Comparison of ENCODE assay signal across 8 cellular contexts in the genomic region with DNA sequence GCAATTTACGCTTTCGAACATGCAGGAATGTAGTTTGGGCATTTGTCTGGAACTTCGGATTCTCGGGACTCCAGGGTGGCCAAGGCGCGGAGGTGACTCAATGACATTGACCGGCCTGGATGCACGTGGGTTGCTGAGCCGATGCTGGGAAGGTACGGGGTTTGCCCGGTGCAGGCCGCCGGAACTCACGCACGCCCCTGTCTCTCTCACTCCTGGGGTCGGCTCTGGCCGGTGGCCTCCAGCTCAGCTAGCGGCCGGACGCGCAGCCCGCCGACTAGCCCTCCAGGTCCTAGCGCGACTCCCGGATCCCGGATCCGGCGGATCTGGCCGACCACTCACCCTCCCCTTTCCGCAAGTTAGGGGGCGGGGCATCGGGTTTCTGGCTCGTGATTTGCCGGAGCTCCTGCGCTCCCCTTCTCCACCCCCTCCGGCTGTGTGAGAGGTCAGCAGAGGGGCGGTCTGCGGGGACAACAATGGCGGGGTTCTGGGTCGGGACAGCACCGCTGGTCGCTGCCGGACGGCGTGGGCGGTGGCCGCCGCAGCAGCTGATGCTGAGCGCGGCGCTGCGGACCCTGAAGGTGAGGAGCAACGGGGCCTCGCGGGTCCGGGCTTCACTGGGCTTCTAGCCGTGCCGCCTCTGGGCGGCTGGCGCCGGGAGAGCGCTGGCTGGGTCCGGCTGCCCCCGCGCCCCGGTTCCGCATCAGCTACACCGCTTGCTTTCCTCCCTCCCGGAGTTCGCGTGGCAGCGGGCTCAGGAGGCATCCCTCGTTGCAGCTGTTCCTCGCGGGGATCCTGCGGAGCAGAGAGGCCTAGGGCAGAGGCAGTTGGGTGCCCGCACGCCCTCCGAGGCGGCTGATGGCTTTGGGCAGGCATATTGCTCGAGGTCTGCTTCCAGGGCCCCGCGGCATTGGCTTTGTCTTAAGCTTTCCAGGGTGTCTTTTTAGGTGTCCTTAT. TPM values are rescaled to one million over a fixed set of nuclear protein-coding genes. Genes with fewer than 3 reads are reported as not detected.
DNase-seq lines count a peak whose midpoint lies in the region; ATAC-seq and TF ChIP-seq lines count a peak whose summit lies in the region.

A gene with protein sequence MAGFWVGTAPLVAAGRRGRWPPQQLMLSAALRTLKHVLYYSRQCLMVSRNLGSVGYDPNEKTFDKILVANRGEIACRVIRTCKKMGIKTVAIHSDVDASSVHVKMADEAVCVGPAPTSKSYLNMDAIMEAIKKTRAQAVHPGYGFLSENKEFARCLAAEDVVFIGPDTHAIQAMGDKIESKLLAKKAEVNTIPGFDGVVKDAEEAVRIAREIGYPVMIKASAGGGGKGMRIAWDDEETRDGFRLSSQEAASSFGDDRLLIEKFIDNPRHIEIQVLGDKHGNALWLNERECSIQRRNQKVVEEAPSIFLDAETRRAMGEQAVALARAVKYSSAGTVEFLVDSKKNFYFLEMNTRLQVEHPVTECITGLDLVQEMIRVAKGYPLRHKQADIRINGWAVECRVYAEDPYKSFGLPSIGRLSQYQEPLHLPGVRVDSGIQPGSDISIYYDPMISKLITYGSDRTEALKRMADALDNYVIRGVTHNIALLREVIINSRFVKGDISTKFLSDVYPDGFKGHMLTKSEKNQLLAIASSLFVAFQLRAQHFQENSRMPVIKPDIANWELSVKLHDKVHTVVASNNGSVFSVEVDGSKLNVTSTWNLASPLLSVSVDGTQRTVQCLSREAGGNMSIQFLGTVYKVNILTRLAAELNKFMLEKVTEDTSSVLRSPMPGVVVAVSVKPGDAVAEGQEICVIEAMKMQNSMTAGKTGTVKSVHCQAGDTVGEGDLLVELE (plus strand): TSS at position 446 of the 954 bp plus-strand sequence. CDS start 28 bp downstream, at position 474.

- DNase-seq in Daoy (ENCODE audit: low read depth) (peak; percentile 93), Karpas-422 (peak; percentile 75), SHP77 treated with DMSO at 0.1 percent for 48 hours (lab: John Stamatoyannopoulos, UW) (peak; percentile 98), activated gamma-delta T cell treated with Interleukin-2 at 50 U/mL for 16 hours (peak; percentile 72), fibroblast of villous mesenchyme (ENCODE audit: low read depth) (peak; percentile 92), nephron progenitor cell (peak; percentile 99)

- H3K9me2 ChIP-seq in Karpas-422 (replicated peaks; ENCODE audit: insufficient read depth, low read length), result no peaks in the 10 kb centered on the region

- no peaks in the 10 kb centered on the region for H4K20me1 ChIP-seq in Karpas-422 (ENCODE audit: insufficient read depth, low read depth, low read length)

- peaks cover 26% of the 10 kb centered on the region for H3K36me3 Mint-ChIP-seq in nephron progenitor cell (ENCODE audit: low read depth)
- H3K36me3 Mint-ChIP-seq in stimulated activated naive CD8-positive, alpha-beta T cell treated with anti-CD3 and anti-CD28 coated beads, Interleukin-15, Interleukin-2, amounts not matched to agents 100 ng/mL and 50 ng/mL, for 24 hours (ENCODE audit: low read depth), result peaks cover 9% of the 10 kb centered on the region

- peak within 1 kb of the TSS; percentile 91 for H3K27ac Mint-ChIP-seq in nephron progenitor cell
- H3K27ac Mint-ChIP-seq in stimulated activated naive CD8-positive, alpha-beta T cell treated with anti-CD3 and anti-CD28 coated beads, Interleukin-15, Interleukin-2, amounts not matched to agents 100 ng/mL and 50 ng/mL, for 24 hours, result peak within 1 kb of the TSS; percentile 65

- no peaks in the 10 kb centered on the region for H3K27me3 Mint-ChIP-seq in nephron progenitor cell (ENCODE audit: low read depth, poor library complexity)
- H3K27me3 Mint-ChIP-seq in stimulated activated naive CD8-positive, alpha-beta T cell treated with anti-CD3 and anti-CD28 coated beads, Interleukin-15, Interleukin-2, amounts not matched to agents 100 ng/mL and 50 ng/mL, for 24 hours, result no peaks in the 10 kb centered on the region

- H3K9me3 Mint-ChIP-seq in nephron progenitor cell, result peaks cover 8% of the 10 kb centered on the region
- no peaks in the 10 kb centered on the region for H3K9me3 Mint-ChIP-seq in stimulated activated naive CD8-positive, alpha-beta T cell treated with anti-CD3 and anti-CD28 coated beads, Interleukin-15, Interleukin-2, amounts not matched to agents 100 ng/mL and 50 ng/mL, for 24 hours

- H3K4me1 ChIP-seq in Karpas-422 (ENCODE audit: low read length), result peaks cover 3% of the 10 kb centered on the region; the same call in 1 of the 2 replicates

- TF ChIP-seq CTCF in fibroblast of villous mesenchyme (IDR thresholded peaks at IDR 0.05; ENCODE audit: insufficient read depth, low read depth, low read length) (no peak), nephron progenitor cell (IDR thresholded peaks at IDR 0.05) (no peak)

- no peaks in the 10 kb centered on the region for H3K27me3 ChIP-seq in Karpas-422 (ENCODE audit: low read length)

- H3K4me1 Mint-ChIP-seq in nephron progenitor cell, result peaks cover 40% of the 10 kb centered on the region
- H3K4me1 Mint-ChIP-seq in stimulated activated naive CD8-positive, alpha-beta T cell treated with anti-CD3 and anti-CD28 coated beads, Interleukin-15, Interleukin-2, amounts not matched to agents 100 ng/mL and 50 ng/mL, for 24 hours (ENCODE audit: low read depth), result peaks cover 21% of the 10 kb centered on the region

- H3K9ac ChIP-seq in Karpas-422 (ENCODE audit: low read length), result peak within 1 kb of the TSS; percentile 58

- peak within 1 kb of the TSS; percentile 64 for H3K4me3 ChIP-seq in Karpas-422 (ENCODE audit: low read length)
- H3K4me3 ChIP-seq in fibroblast of villous mesenchyme (ENCODE audit: low read depth, low read length), result peak within 1 kb of the TSS; percentile 89

- peak within 1 kb of the TSS; percentile 50; the same call in 1 of the 2 replicates for H2AFZ ChIP-seq in Karpas-422 (ENCODE audit: low read length)

- no peaks in the 10 kb centered on the region for H3K36me3 ChIP-seq in Karpas-422 (ENCODE audit: insufficient read depth, low read length)

- no peak within 1 kb of the TSS for H3K27ac ChIP-seq in Karpas-422 (ENCODE audit: low read length)

- peak within 1 kb of the TSS; percentile 94 for H3K4me3 Mint-ChIP-seq in nephron progenitor cell
- H3K4me3 Mint-ChIP-seq in stimulated activated naive CD8-positive, alpha-beta T cell treated with anti-CD3 and anti-CD28 coated beads, Interleukin-15, Interleukin-2, amounts not matched to agents 100 ng/mL and 50 ng/mL, for 24 hours, result peak within 1 kb of the TSS; percentile 93

- no peaks in the 10 kb centered on the region for H3K79me2 ChIP-seq in Karpas-422 (ENCODE audit: low read length)

- ATAC-seq in GM21825 (IDR thresholded peaks at IDR 0.05; ENCODE audit: unreplicated experiment), result peak; percentile 98

- H3K9me3 ChIP-seq in Karpas-422 (ENCODE audit: low read length), result no peaks in the 10 kb centered on the region

- peak within 1 kb of the TSS; percentile 54 for H3K4me2 ChIP-seq in Karpas-422 (ENCODE audit: low read depth, low read length, poor library complexity, severe bottlenecking)

RNA-seq across cellular contexts. Expression of the gene that starts here (rescaled TPM):
- 5.3 and 6.2 TPM in 2 replicates for total RNA-seq in Daoy (2014; rRNA removed; shearing (Covaris generic))
- total RNA-seq in Karpas-422 (2014; rRNA removed; shearing (Covaris generic); ENCODE audit: low replicate concordance), result 4.3 and 7.0 TPM in 2 replicates
- total RNA-seq in fibroblast of villous mesenchyme, result 23.8 and 33.7 TPM in 2 replicates
